17 cellular contexts compared by ENCODE assay signal in the genomic region with DNA sequence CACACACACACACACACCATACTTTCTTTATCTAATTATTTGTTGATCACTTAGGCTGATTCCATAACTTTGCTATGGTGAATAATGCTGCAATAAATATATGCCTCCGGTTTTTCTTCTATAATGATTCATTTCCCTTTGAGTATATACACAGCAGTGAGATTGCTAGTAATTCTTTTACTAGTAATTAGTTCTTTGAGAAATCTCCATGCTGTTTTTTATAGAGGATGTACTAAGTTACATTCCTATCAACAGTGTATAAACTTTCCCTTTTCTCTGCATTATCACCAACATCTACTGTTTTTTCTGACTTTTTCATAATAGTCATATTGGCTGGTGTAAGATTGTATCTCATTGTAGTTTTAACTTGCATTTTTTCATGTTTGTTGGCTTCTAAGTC.
DNase-seq lines count a peak whose midpoint lies in the region; ATAC-seq and TF ChIP-seq lines count a peak whose summit lies in the region.
"Had no signal": no experiment of that assay in that cellular context is flagged by ENCODE, and none has a peak within 500 bp of the region (broad histone marks: within the 10 kb centered on the region; RNA-seq: fewer than 3 reads in every experiment).

No MANE protein-coding gene starts in this region.

- intact Hi-C loops in A673 (cut with micrococcal nuclease; ENCODE audit: unreplicated experiment) = no loop called here

- TF ChIP-seq CTCF in BJ (IDR thresholded peaks at IDR 0.05; ENCODE audit: insufficient read depth, low read depth, low read length) (no peak), SU-DHL-6 (IDR thresholded peaks at IDR 0.05; ENCODE audit: insufficient read depth, low read length, poor library complexity, severe bottlenecking) (no peak), epithelial cell of esophagus (IDR thresholded peaks at IDR 0.05; ENCODE audit: insufficient read depth, low read depth, low read length, missing control alignments) (no peak), A673 (conservative IDR thresholded peaks at IDR 0.05; ENCODE audit: low read depth, low read length) (no peak)

- H3K27me3 ChIP-seq in BJ (ENCODE audit: control insufficient read depth, insufficient read depth, low read length) = no peaks in the 10 kb centered on the region
- no peaks in the 10 kb centered on the region for H3K27me3 ChIP-seq in Karpas-422 (ENCODE audit: low read length)
- no peaks in the 10 kb centered on the region for H3K27me3 ChIP-seq in SU-DHL-6 (ENCODE audit: low read length)
- no peaks in the 10 kb centered on the region for H3K27me3 ChIP-seq in A673 (replicated peaks; ENCODE audit: insufficient read depth, low read depth, low read length, poor library complexity)
- H3K27me3 ChIP-seq: BLaER1 treated with 17β-estradiol and CSF1 and Interleukin-3, amounts not matched to agents 10 nM and 100 nM had no signal

- no peak overlapping the region for H3K4me3 ChIP-seq in BJ (ENCODE audit: low read depth, low read length)
- no peak overlapping the region for H3K4me3 ChIP-seq in Karpas-422 (ENCODE audit: low read length)
- no peak overlapping the region for H3K4me3 ChIP-seq in SU-DHL-6 (ENCODE audit: insufficient read depth, low read length, poor library complexity, severe bottlenecking)
- H3K4me3 ChIP-seq in epithelial cell of esophagus (ENCODE audit: low read length) = no peak overlapping the region
- H3K4me3 ChIP-seq in A673 (ENCODE audit: low read depth, low read length, poor library complexity, severe bottlenecking) = no peak overlapping the region
- H3K4me3 ChIP-seq: A549; BLaER1 treated with 17β-estradiol and CSF1 and Interleukin-3, amounts not matched to agents 10 nM and 100 nM had no signal

- H3K9ac ChIP-seq in Karpas-422 (ENCODE audit: low read length) (no peak overlapping the region), SU-DHL-6 (ENCODE audit: low read length) (no peak overlapping the region)
- H3K9ac ChIP-seq: BLaER1 treated with 17β-estradiol and CSF1 and Interleukin-3, amounts not matched to agents 10 nM and 100 nM had no signal

- 0 out of 2 replicates have a peak, but pooled peaks cover 2% of the 10 kb centered on the region for H3K9me3 ChIP-seq in Karpas-422 (ENCODE audit: low read length)
- no peaks in the 10 kb centered on the region for H3K9me3 ChIP-seq in SU-DHL-6 (ENCODE audit: insufficient read depth, low read length)
- no peaks in the 10 kb centered on the region for H3K9me3 ChIP-seq in A673 (ENCODE audit: low read depth, low read length, poor library complexity, severe bottlenecking)
- H3K9me3 ChIP-seq: A549 had no signal

- H2AFZ ChIP-seq in Karpas-422 (ENCODE audit: low read length) (peak overlapping the region; percentile 43; the same call in 1 of the 2 replicates), SU-DHL-6 (ENCODE audit: low read depth, low read length, severe bottlenecking) (peak overlapping the region; percentile 79)

- H3K79me2 ChIP-seq in Karpas-422 (ENCODE audit: low read length) (no peaks in the 10 kb centered on the region), SU-DHL-6 (ENCODE audit: insufficient read depth, low read length) (no peaks in the 10 kb centered on the region)

- BruUV-seq in A673 (replicated peaks; lab: Mats Ljungman, UMichigan) = no TSS peak

- ATAC-seq in HG03175 (IDR thresholded peaks at IDR 0.05; ENCODE audit: unreplicated experiment) = no peak
- ATAC-seq: A549; CD8-positive, alpha-beta T cell; HepG2 had no signal

- H3K36me3 ChIP-seq in BJ (ENCODE audit: control insufficient read depth, insufficient read depth, low read length) (no peaks in the 10 kb centered on the region), Karpas-422 (ENCODE audit: insufficient read depth, low read length) (no peaks in the 10 kb centered on the region), SU-DHL-6 (ENCODE audit: low read length) (no peaks in the 10 kb centered on the region), A673 (ENCODE audit: insufficient read depth, low read length, poor library complexity, severe bottlenecking) (no peaks in the 10 kb centered on the region)
- H3K36me3 ChIP-seq: BLaER1 treated with 17β-estradiol and CSF1 and Interleukin-3, amounts not matched to agents 10 nM and 100 nM had no signal

- no peaks in the 10 kb centered on the region for H3F3A ChIP-seq in SU-DHL-6 (ENCODE audit: insufficient read depth)

- H3K4me1 ChIP-seq in Karpas-422 (ENCODE audit: low read length) (0 out of 2 replicates have a peak, but pooled peaks cover 1% of the 10 kb centered on the region), A673 (ENCODE audit: insufficient read depth, low read length, poor library complexity, severe bottlenecking) (no peaks in the 10 kb centered on the region)
- H3K4me1 ChIP-seq: A549; BLaER1 treated with 17β-estradiol and CSF1 and Interleukin-3, amounts not matched to agents 10 nM and 100 nM had no signal

- H3K27ac ChIP-seq in Karpas-422 (ENCODE audit: low read length) (no peak overlapping the region), SU-DHL-6 (ENCODE audit: low read depth, low read length) (no peak overlapping the region), A673 (ENCODE audit: low read depth, low read length, poor library complexity, severe bottlenecking) (no peak overlapping the region)
- H3K27ac ChIP-seq: 22Rv1; A549; BLaER1 treated with 17β-estradiol and CSF1 and Interleukin-3, amounts not matched to agents 10 nM and 100 nM had no signal

- H3K9me2 ChIP-seq in Karpas-422 (replicated peaks; ENCODE audit: insufficient read depth, low read length) = no peaks in the 10 kb centered on the region
- no peaks in the 10 kb centered on the region for H3K9me2 ChIP-seq in SU-DHL-6 (replicated peaks; ENCODE audit: insufficient read depth, low read length)

- POLR2A ChIA-PET in BJ (lab: Charles Lee) = no interaction called here
- POLR2A ChIA-PET in A673 (lab: Charles Lee; ENCODE audit: low non-redundant PET) = no interaction called here

- H4K20me1 ChIP-seq in Karpas-422 (ENCODE audit: insufficient read depth, low read depth, low read length) (no peaks in the 10 kb centered on the region), SU-DHL-6 (ENCODE audit: low read depth, low read length) (no peaks in the 10 kb centered on the region)
- H4K20me1 ChIP-seq: BLaER1 treated with 17β-estradiol and CSF1 and Interleukin-3, amounts not matched to agents 10 nM and 100 nM had no signal

- peak; percentile 2 for DNase-seq in BJ (ENCODE audit: low read depth)
- DNase-seq in Karpas-422 = no peak
- DNase-seq in epithelial cell of esophagus (ENCODE audit: low read depth) = peak; percentile 7
- DNase-seq in DMS114 treated with DMSO at 0.1 percent for 48 hours (lab: John Stamatoyannopoulos, UW; ENCODE audit: unreplicated experiment) = no peak
- DNase-seq in A673 (ENCODE audit: low spot score) = no peak
- DNase-seq: Calu3; CD8-positive, alpha-beta T cell; DMS53; GF-D8; H9; KBM-7 had no signal

- H3K4me2 ChIP-seq in Karpas-422 (ENCODE audit: low read depth, low read length, poor library complexity, severe bottlenecking) (no peak overlapping the region), SU-DHL-6 (ENCODE audit: low read depth, low read length, poor library complexity, severe bottlenecking) (no peak overlapping the region)
- H3K4me2 ChIP-seq: A549; BLaER1 treated with 17β-estradiol and CSF1 and Interleukin-3, amounts not matched to agents 10 nM and 100 nM had no signal

- CTCF ChIA-PET in BJ (lab: Yijun Ruan, JAX) (no interaction called here), A673 (lab: Charles Lee) (no interaction called here)

Comparison
In these comparisons a context has a peak if more than half of its experiments do, and no peak if none do; other contexts are left out.
1. DNase-seq: peak in BJ (single experiment) and epithelial cell of esophagus (single experiment); none in Karpas-422 (single experiment), DMS114 treated with DMSO at 0.1 percent for 48 hours (single experiment) and A673 (single experiment).